In genomic region chr17:49498037-49498615, GRCh38 we compare ENCODE assay signal across 11 cellular contexts. TPM values are rescaled to one million over a fixed set of nuclear protein-coding genes. Genes with fewer than 3 reads are reported as not detected.
DNase-seq lines count a peak whose midpoint lies in the region; ATAC-seq and TF ChIP-seq lines count a peak whose summit lies in the region.
"Had no signal": no experiment of that assay in that cellular context is flagged by ENCODE, and none has a peak within 500 bp of the region (broad histone marks: within the 10 kb centered on the region; RNA-seq: fewer than 3 reads in every experiment).

No MANE protein-coding gene starts in this region.

- H3K27ac ChIP-seq in endodermal cell (ENCODE audit: low read depth, low read length) (no peak overlapping the region), parathyroid adenoma (no peak overlapping the region)
- H3K27ac ChIP-seq: colonic mucosa, PC-9 had no signal

- H3K36me3 Mint-ChIP-seq in Caco-2 (ENCODE audit: insufficient read depth, unreplicated experiment) (no peaks in the 10 kb centered on the region), endodermal cell (ENCODE audit: low read depth) (no peaks in the 10 kb centered on the region), CD14-positive monocyte (peaks cover 0 to 6% of the 10 kb centered on the region in 2 donors)

- no TSS peak for BruUV-seq in Caco-2 (replicated peaks; lab: Mats Ljungman, UMichigan)

- DNase-seq in Caco-2, result no peak
- no peak for DNase-seq in LNCaP clone FGC (ENCODE audit: low read depth)
- peak; percentile 88 for DNase-seq in endodermal cell
- no peak for DNase-seq in CD14-positive monocyte (ENCODE audit: low spot score)
- DNase-seq: activated CD4-positive, alpha-beta memory T cell treated with anti-CD3 and anti-CD28 coated beads, Interleukin-2, amount 10 ng/mL, durations not matched to agents 7 days and 5 days; colonic mucosa; MM.1S; PC-9 had no signal

- no peaks in the 10 kb centered on the region for H3K36me3 ChIP-seq in Caco-2 (ENCODE audit: control insufficient read depth, insufficient read depth, low read length)
- H3K36me3 ChIP-seq in endodermal cell (ENCODE audit: control insufficient read depth, insufficient read depth, low read length), result no peaks in the 10 kb centered on the region
- H3K36me3 ChIP-seq in parathyroid adenoma (ENCODE audit: control insufficient read depth, insufficient read depth, low read length), result no peaks in the 10 kb centered on the region
- H3K36me3 ChIP-seq: colonic mucosa had no signal

- 26 to 29% methylated on average over 9 to 12 of the region's 12 CpGs for WGBS in endodermal cell (ENCODE audit: insufficient coverage in 1 of 2, insufficient read length in 1 of 2), 2 experiments

- TF ChIP-seq CTCF in Caco-2 (IDR thresholded peaks at IDR 0.05; ENCODE audit: insufficient read depth in 1 of 2, low read depth in 1 of 2, low read length in 1 of 2, severe bottlenecking in 1 of 2, unreplicated experiment in 1 of 2) (peak in 1 of 2 experiments; percentile 28), LNCaP clone FGC (IDR thresholded peaks at IDR 0.05; ENCODE audit: control insufficient read depth, extremely low read depth, insufficient read depth) (0 out of 2 replicates have a peak, but pooled peaks have one; percentile 4), endodermal cell (conservative IDR thresholded peaks at IDR 0.05) (peak; percentile 69), parathyroid adenoma (IDR thresholded peaks at IDR 0.05) (no peak), CD14-positive monocyte (IDR thresholded peaks at IDR 0.05) (no peak)

- H3K4me3 ChIP-seq in Caco-2 (ENCODE audit: low read depth, low read length), result no peak overlapping the region
- H3K4me3 ChIP-seq in LNCaP clone FGC (ENCODE audit: low read depth, low read length), result no peak overlapping the region
- H3K4me3 ChIP-seq in endodermal cell (ENCODE audit: low read length), result peak overlapping the region; percentile 70
- H3K4me3 ChIP-seq in parathyroid adenoma (ENCODE audit: low read depth, low read length), result no peak overlapping the region
- H3K4me3 ChIP-seq: PC-9 had no signal

- peak overlapping the region; percentile 71 for H3K4me2 ChIP-seq in parathyroid adenoma (ENCODE audit: low read length)
- H3K4me2 ChIP-seq: PC-9 had no signal

- H3K27ac Mint-ChIP-seq in Caco-2 (ENCODE audit: unreplicated experiment), result no peak overlapping the region
- H3K27ac Mint-ChIP-seq in endodermal cell, result no peak overlapping the region
- H3K27ac Mint-ChIP-seq in CD14-positive monocyte, result no peak overlapping the region
- H3K27ac Mint-ChIP-seq: activated CD4-positive, alpha-beta memory T cell treated with anti-CD3 and anti-CD28 coated beads, Interleukin-2, amount 10 ng/mL, durations not matched to agents 7 days and 5 days had no signal

- H3K4me3 Mint-ChIP-seq in Caco-2 (ENCODE audit: unreplicated experiment), result peak overlapping the region; percentile 67
- peak overlapping the region; percentile 53 for H3K4me3 Mint-ChIP-seq in endodermal cell
- peak overlapping the region in 1 of 2 donors; percentile 80 for H3K4me3 Mint-ChIP-seq in CD14-positive monocyte
- H3K4me3 Mint-ChIP-seq: activated CD4-positive, alpha-beta memory T cell treated with anti-CD3 and anti-CD28 coated beads, Interleukin-2, amount 10 ng/mL, durations not matched to agents 7 days and 5 days had no signal

- peaks cover 14% of the 10 kb centered on the region for H3K4me1 Mint-ChIP-seq in Caco-2 (ENCODE audit: low read depth, unreplicated experiment)
- peaks cover 12% of the 10 kb centered on the region for H3K4me1 Mint-ChIP-seq in endodermal cell
- H3K4me1 Mint-ChIP-seq in CD14-positive monocyte, result peaks cover 25% of the 10 kb centered on the region

- no peaks in the 10 kb centered on the region for H3K79me2 ChIP-seq in parathyroid adenoma

- intact Hi-C loops in Caco-2 (cut with micrococcal nuclease; ENCODE audit: unreplicated experiment) (loop anchor here (5.0 kb wide), 1 partner anchor 179 kb away; the partner anchor contains the start of gene SPOP), CD14-positive monocyte (cut with micrococcal nuclease) (loop anchor here in 1 of 2 donors (5.0 kb wide), 1 partner anchor 59 kb away; no protein-coding TSS in a partner anchor)

- no peak overlapping the region for H2AFZ ChIP-seq in parathyroid adenoma
- H2AFZ ChIP-seq: PC-9 had no signal

- H3K27me3 Mint-ChIP-seq in Caco-2 (ENCODE audit: insufficient read depth, unreplicated experiment), result peaks cover 53% of the 10 kb centered on the region
- H3K27me3 Mint-ChIP-seq in endodermal cell (ENCODE audit: insufficient read depth), result peaks cover 75% of the 10 kb centered on the region
- peaks cover 71 to 96% (median 90%) of the 10 kb centered on the region in 3 donors for H3K27me3 Mint-ChIP-seq in CD14-positive monocyte (ENCODE audit: low read depth in 3 of 3)

- POLR2A ChIA-PET in Caco-2 (lab: Charles Lee), result no interaction called here

- no peaks in the 10 kb centered on the region for H3K9me3 ChIP-seq in Caco-2
- no peaks in the 10 kb centered on the region for H3K9me3 ChIP-seq in endodermal cell (ENCODE audit: control insufficient read depth, low read length)
- no peaks in the 10 kb centered on the region for H3K9me3 ChIP-seq in parathyroid adenoma (ENCODE audit: control insufficient read depth, low read length)
- H3K9me3 ChIP-seq: colonic mucosa had no signal

- H3K9me3 Mint-ChIP-seq in Caco-2 (ENCODE audit: unreplicated experiment) (no peaks in the 10 kb centered on the region), endodermal cell (no peaks in the 10 kb centered on the region), CD14-positive monocyte (peaks cover 0 to 24% (median 7%) of the 10 kb centered on the region in 7 donors)
- H3K9me3 Mint-ChIP-seq: activated CD4-positive, alpha-beta memory T cell treated with anti-CD3 and anti-CD28 coated beads, Interleukin-2, amount 10 ng/mL, durations not matched to agents 7 days and 5 days had no signal

- CTCF ChIA-PET in Caco-2 (lab: Charles Lee), result interaction anchor here (0.6 to 4.2 kb wide), 6 partner anchors 8 to 179 kb away, joined by 3 to 91 read pairs (median 10); no protein-coding TSS in a partner anchor

- ATAC-seq in HG03175 (IDR thresholded peaks at IDR 0.05; ENCODE audit: unreplicated experiment), result no peak
- no peak for ATAC-seq in GM18517 (IDR thresholded peaks at IDR 0.05; ENCODE audit: unreplicated experiment)

- H3K27me3 ChIP-seq in Caco-2 (replicated peaks; ENCODE audit: control insufficient read depth, insufficient read depth, low read length) (peaks cover 27% of the 10 kb centered on the region), endodermal cell (ENCODE audit: control insufficient read depth, insufficient read depth, low read length, poor library complexity, severe bottlenecking) (peaks cover 60% of the 10 kb centered on the region), parathyroid adenoma (ENCODE audit: control insufficient read depth, insufficient read depth, low read length) (peaks cover 14% of the 10 kb centered on the region)

- H3K4me1 ChIP-seq in Caco-2 (peaks cover 27% of the 10 kb centered on the region), endodermal cell (ENCODE audit: control insufficient read depth, insufficient read depth, low read length) (peaks cover 5% of the 10 kb centered on the region), parathyroid adenoma (peaks cover 18% of the 10 kb centered on the region)

- H3K9ac ChIP-seq in endodermal cell (ENCODE audit: extremely low read depth, low read length, poor library complexity, severe bottlenecking) (no peak overlapping the region), parathyroid adenoma (no peak overlapping the region)

RNA-seq across cellular contexts. Expression of gene NGFR, which starts 3.0 kb away (rescaled TPM):
- total RNA-seq in Caco-2 (2022) (1.6 and 1.7 TPM in 2 replicates), endodermal cell (1 to 10 TPM; 1.3 to 1.6 TPM)
- 24.5 TPM for polyA plus RNA-seq in endodermal cell (2013, experiment 1 of 2)
- polyA plus RNA-seq in endodermal cell (2013, experiment 2 of 2), result 22.1 TPM
- under 1 TPM in 1 of 2 donors, not detected in 1; 0.05 TPM for polyA plus RNA-seq in CD14-positive monocyte

Comparison
In these comparisons a context has a peak if more than half of its experiments do, and no peak if none do; other contexts are left out.
1. CTCF ChIP-seq: peak in LNCaP clone FGC (single experiment) and endodermal cell (single experiment); none in parathyroid adenoma (single experiment) and CD14-positive monocyte (single experiment).